1 cellular context compared by ENCODE assay signal in genomic region chr16:89357460-89357859, GRCh38.
TF ChIP-seq lines count a peak whose summit lies in the region.

No MANE protein-coding gene starts in this region.

TF ChIP-seq in HEK293, 187 proteins besides CTCF, POLR2A, EP300 and RAD21 (continued from another document):
- no peak for TF ChIP-seq ZNF148 (tag by site-specific recombination; IDR thresholded peaks at IDR 0.05; ENCODE audit: borderline replicate concordance)
- peak; percentile 88 for TF ChIP-seq ZNF600 (tag by site-specific recombination; IDR thresholded peaks at IDR 0.05)
